In genomic region chr11:121054266-121054665, GRCh38 we compare ENCODE assay signal across 40 cellular contexts.
"Had no signal": no experiment of that assay in that cellular context is flagged by ENCODE, and none has a peak within 500 bp of the region (broad histone marks: within the 10 kb centered on the region; RNA-seq: fewer than 3 reads in every experiment).

No MANE protein-coding gene starts in this region.

- H3K4me3 Mint-ChIP-seq: activated B cell treated with CpG ODN at 0.5 μM for 24 hours; activated CD4-positive, alpha-beta memory T cell treated with anti-CD3 and anti-CD28 coated beads for 36 hours; activated CD4-positive, alpha-beta T cell treated with anti-CD3 and anti-CD28 coated beads, Interleukin-2, amount 10 ng/mL, durations not matched to agents 24 days and 14 days; activated CD8-positive, alpha-beta T cell treated with anti-CD3 and anti-CD28 coated beads for 36 hours; activated naive CD4-positive, alpha-beta T cell treated with anti-CD3 and anti-CD28 coated beads for 36 hours; activated naive CD8-positive, alpha-beta T cell treated with anti-CD3 and anti-CD28 coated beads for 36 hours; activated T-cell treated with anti-CD3 and anti-CD28 coated beads, Interleukin-2, amount 50 U/mL, for 4 hours; activated T-cell treated with anti-CD3 and anti-CD28 coated beads, Interleukin-2, amount 50 U/mL, for 72 hours; activated T-helper 1 cell treated with anti-CD3 and anti-CD28 coated beads, Interleukin-12 subunit alpha, Interleukin-12 subunit beta, Interleukin-2, Interleukin-4 antibody, amounts not matched to agents 30 ng/mL and 10 ng/mL and 1 ng/mL, durations not matched to agents 14 hours and 24 hours and 36 hours; activated T-helper 17 cell treated with anti-CD3 and anti-CD28 coated beads, Interleukin-2, amount 50 U/mL, for 72 hours; central memory CD8-positive, alpha-beta T cell; T-helper 1 cell treated with Interleukin-12 subunit alpha and Interleukin-12 subunit beta and Interleukin-4 antibody, amounts not matched to agents 30 μg/mL and 1 μg/mL, for 36 hours; T-helper 2 cell treated with Interferon-gamma antibody and Interleukin-4, amounts not matched to agents 5 μg/mL and 100 μg/mL, for 36 hours had no signal

- H3K4me1 Mint-ChIP-seq: activated B cell treated with CpG ODN at 0.5 μM for 24 hours; activated T-helper 17 cell treated with anti-CD3 and anti-CD28 coated beads, Interleukin-2, amount 50 U/mL, for 72 hours; central memory CD8-positive, alpha-beta T cell had no signal

- H3K9me3 Mint-ChIP-seq: activated B cell treated with CpG ODN at 0.5 μM for 24 hours; activated CD4-positive, alpha-beta memory T cell treated with anti-CD3 and anti-CD28 coated beads for 36 hours; activated CD4-positive, alpha-beta T cell treated with anti-CD3 and anti-CD28 coated beads, Interleukin-2, amount 10 ng/mL, durations not matched to agents 24 days and 14 days; activated CD8-positive, alpha-beta T cell treated with anti-CD3 and anti-CD28 coated beads for 36 hours; activated naive CD4-positive, alpha-beta T cell treated with anti-CD3 and anti-CD28 coated beads for 36 hours; activated naive CD4-positive, alpha-beta T cell treated with anti-CD3 and anti-CD28 coated beads, Interleukin-2, amount 50 U/mL, for 72 hours; activated naive CD8-positive, alpha-beta T cell treated with anti-CD3 and anti-CD28 coated beads for 36 hours; activated T-cell treated with anti-CD3 and anti-CD28 coated beads, Interleukin-2, amount 50 U/mL, for 4 hours; activated T-cell treated with anti-CD3 and anti-CD28 coated beads, Interleukin-2, amount 50 U/mL, for 72 hours; activated T-helper 1 cell treated with anti-CD3 and anti-CD28 coated beads, Interleukin-12 subunit alpha, Interleukin-12 subunit beta, Interleukin-2, Interleukin-4 antibody, amounts not matched to agents 30 ng/mL and 10 ng/mL and 1 ng/mL, durations not matched to agents 14 hours and 24 hours and 36 hours; activated T-helper 17 cell treated with anti-CD3 and anti-CD28 coated beads, Interleukin-2, amount 50 U/mL, for 72 hours; central memory CD8-positive, alpha-beta T cell; T-helper 1 cell treated with Interleukin-12 subunit alpha and Interleukin-12 subunit beta and Interleukin-4 antibody, amounts not matched to agents 30 μg/mL and 1 μg/mL, for 36 hours; T-helper 2 cell treated with Interferon-gamma antibody and Interleukin-4, amounts not matched to agents 5 μg/mL and 100 μg/mL, for 36 hours had no signal

- DNase-seq: activated B cell treated with CpG ODN at 0.5 μM for 24 hours; activated CD4-positive, alpha-beta memory T cell treated with anti-CD3 and anti-CD28 coated beads for 36 hours; activated CD4-positive, alpha-beta T cell treated with anti-CD3 and anti-CD28 coated beads for 4 hours; activated CD4-positive, alpha-beta T cell treated with anti-CD3 and anti-CD28 coated beads, Interleukin-2, amount 10 ng/mL, durations not matched to agents 24 days and 14 days; activated CD4-positive, alpha-beta T cell treated with anti-CD3 and anti-CD28 coated beads, Interleukin-2, amount 50 U/mL, for 1 hour; activated CD4-positive, alpha-beta T cell treated with anti-CD3 and anti-CD28 coated beads, Interleukin-2, amount 50 U/mL, for 4 hours; activated CD4-positive, CD25-positive, alpha-beta regulatory T cell treated with anti-CD3 and anti-CD28 coated beads, Interleukin-2, amount 50 U/mL, for 72 hours; activated CD8-positive, alpha-beta memory T cell treated with anti-CD3 and anti-CD28 coated beads, Interleukin-2, amount 50 U/mL, for 4 hours; activated CD8-positive, alpha-beta T cell treated with anti-CD3 and anti-CD28 coated beads for 36 hours; activated effector memory CD4-positive, alpha-beta T cell treated with anti-CD3 and anti-CD28 coated beads, Interleukin-2, amount 50 U/mL, for 16 hours; activated gamma-delta T cell treated with Interleukin-2 at 50 U/mL for 16 hours; activated naive CD4-positive, alpha-beta T cell; activated naive CD4-positive, alpha-beta T cell treated with anti-CD3 and anti-CD28 coated beads for 36 hours; activated naive CD4-positive, alpha-beta T cell treated with anti-CD3 and anti-CD28 coated beads, Interleukin-2, amount 50 U/mL, for 16 hours; activated naive CD8-positive, alpha-beta T cell treated with anti-CD3 and anti-CD28 coated beads for 36 hours; activated T-cell treated with anti-CD3 and anti-CD28 coated beads for 4 hours; activated T-cell treated with anti-CD3 and anti-CD28 coated beads, Interleukin-2, amount 50 U/mL, for 1 hour; activated T-cell treated with anti-CD3 and anti-CD28 coated beads, Interleukin-2, amount 50 U/mL, for 4 hours; activated T-cell treated with anti-CD3 and anti-CD28 coated beads, Interleukin-2, amount 50 U/mL, for 72 hours; adrenal gland; amniotic stem cell; aorta; body of pancreas; brain microvascular endothelial cell; caudate nucleus; cerebellar nuclear complex; T-helper 1 cell; T-helper 2 cell; T-helper 9 cell had no signal

- H3K27me3 Mint-ChIP-seq: activated B cell treated with CpG ODN at 0.5 μM for 24 hours; activated CD4-positive, alpha-beta memory T cell treated with anti-CD3 and anti-CD28 coated beads for 36 hours; activated CD4-positive, alpha-beta T cell treated with anti-CD3 and anti-CD28 coated beads, Interleukin-2, amount 10 ng/mL, durations not matched to agents 24 days and 14 days; activated CD8-positive, alpha-beta T cell treated with anti-CD3 and anti-CD28 coated beads for 36 hours; activated naive CD8-positive, alpha-beta T cell treated with anti-CD3 and anti-CD28 coated beads for 36 hours; activated T-helper 17 cell treated with anti-CD3 and anti-CD28 coated beads, Interleukin-2, amount 50 U/mL, for 72 hours; central memory CD8-positive, alpha-beta T cell had no signal

- FAIRE-seq: astrocyte, bronchial epithelial cell, TTC549 had no signal

- H3K9me3 ChIP-seq: adrenal gland, body of pancreas had no signal

- H3K27ac Mint-ChIP-seq: activated B cell treated with CpG ODN at 0.5 μM for 24 hours; activated CD4-positive, alpha-beta memory T cell treated with anti-CD3 and anti-CD28 coated beads for 36 hours; activated CD4-positive, alpha-beta T cell treated with anti-CD3 and anti-CD28 coated beads, Interleukin-2, amount 10 ng/mL, durations not matched to agents 24 days and 14 days; activated CD8-positive, alpha-beta T cell treated with anti-CD3 and anti-CD28 coated beads for 36 hours; activated naive CD4-positive, alpha-beta T cell treated with anti-CD3 and anti-CD28 coated beads for 36 hours; activated naive CD4-positive, alpha-beta T cell treated with anti-CD3 and anti-CD28 coated beads, Interleukin-2, amount 50 U/mL, for 72 hours; activated naive CD8-positive, alpha-beta T cell treated with anti-CD3 and anti-CD28 coated beads for 36 hours; activated T-cell treated with anti-CD3 and anti-CD28 coated beads, Interleukin-2, amount 50 U/mL, for 72 hours; activated T-helper 1 cell treated with anti-CD3 and anti-CD28 coated beads, Interleukin-12 subunit alpha, Interleukin-12 subunit beta, Interleukin-2, Interleukin-4 antibody, amounts not matched to agents 30 ng/mL and 10 ng/mL and 1 ng/mL, durations not matched to agents 14 hours and 24 hours and 36 hours; activated T-helper 17 cell treated with anti-CD3 and anti-CD28 coated beads, Interleukin-2, amount 50 U/mL, for 72 hours; T-helper 1 cell treated with Interleukin-12 subunit alpha and Interleukin-12 subunit beta and Interleukin-4 antibody, amounts not matched to agents 30 μg/mL and 1 μg/mL, for 36 hours; T-helper 2 cell treated with Interferon-gamma antibody and Interleukin-4, amounts not matched to agents 5 μg/mL and 100 μg/mL, for 36 hours had no signal

- H3K27ac ChIP-seq: adrenal gland, body of pancreas, brain microvascular endothelial cell, cardiac muscle cell, VCaP had no signal

- H3K4me3 ChIP-seq: adrenal gland, body of pancreas, cardiac muscle cell had no signal

- H3K27me3 ChIP-seq: adrenal gland, body of pancreas, brain microvascular endothelial cell, cardiac muscle cell had no signal

- H3K4me1 ChIP-seq: adrenal gland, body of pancreas had no signal

- H3K36me3 Mint-ChIP-seq: activated naive CD4-positive, alpha-beta T cell treated with anti-CD3 and anti-CD28 coated beads, Interleukin-2, amount 50 U/mL, for 72 hours had no signal

- ATAC-seq: activated CD8-positive, alpha-beta T cell treated with anti-CD3 and anti-CD28 coated beads for 36 hours; activated naive CD4-positive, alpha-beta T cell treated with anti-CD3 and anti-CD28 coated beads, Interleukin-2, amount 50 U/mL, for 72 hours; activated T-cell treated with anti-CD3 and anti-CD28 coated beads, Interleukin-2, amount 50 U/mL, for 4 hours; activated T-cell treated with anti-CD3 and anti-CD28 coated beads, Interleukin-2, amount 50 U/mL, for 72 hours; activated T-helper 17 cell treated with anti-CD3 and anti-CD28 coated beads, Interleukin-2, amount 50 U/mL, for 72 hours; body of pancreas had no signal
